ENCODE assay signal across 11 cellular contexts in genomic region chr17:57107498-57108101, GRCh38. TPM values are rescaled to one million over a fixed set of nuclear protein-coding genes. Genes with fewer than 3 reads are reported as not detected.
DNase-seq lines count a peak whose midpoint lies in the region; ATAC-seq and TF ChIP-seq lines count a peak whose summit lies in the region.
"Had no signal": no experiment of that assay in that cellular context is flagged by ENCODE, and none has a peak within 500 bp of the region (broad histone marks: within the 10 kb centered on the region; RNA-seq: fewer than 3 reads in every experiment).

No MANE protein-coding gene starts in this region.

- no peak overlapping the region for H3K18ac ChIP-seq in IMR-90 (ENCODE audit: low read depth, low read length)

- TF ChIP-seq RAD21 in IMR-90 (IDR thresholded peaks at IDR 0.05; ENCODE audit: low read length) (no peak), liver (IDR thresholded peaks at IDR 0.05) (no peak)

- no peak overlapping the region for H3K27ac ChIP-seq in IMR-90 (ENCODE audit: insufficient read depth, low read length)
- H3K27ac ChIP-seq in ascending aorta = peak overlapping the region; percentile 90 to 91
- peak overlapping the region in 1 of 2 donors; percentile 8 for H3K27ac ChIP-seq in liver (ENCODE audit: low read depth in 1 of 2, low read length in 2 of 2)
- H3K27ac ChIP-seq in ovary = no peak overlapping the region

- TF ChIP-seq POLR2A in IMR-90 (IDR thresholded peaks at IDR 0.05; ENCODE audit: low read depth, low read length) (no peak), ovary (IDR thresholded peaks at IDR 0.05) (no peak)

- peaks cover 2% of the 10 kb centered on the region; the same call in 1 of the 2 replicates for H3K4me1 ChIP-seq in IMR-90 (ENCODE audit: control insufficient read depth, insufficient read depth, low read length)
- peaks cover 21 to 52% of the 10 kb centered on the region in 2 donors for H3K4me1 ChIP-seq in ascending aorta
- H3K4me1 ChIP-seq in liver (ENCODE audit: control insufficient read depth in 4 of 4, insufficient read depth in 4 of 4, low read length in 3 of 4) = peaks cover 11 to 68% (median 62%) of the 10 kb centered on the region in 4 donors
- peaks cover 7% of the 10 kb centered on the region for H3K4me1 ChIP-seq in ovary (ENCODE audit: insufficient read depth)

- no peaks in the 10 kb centered on the region; the same call in none of the 2 replicates for H4K20me1 ChIP-seq in IMR-90 (ENCODE audit: insufficient read depth, low read length)

- no peak overlapping the region for H3K4ac ChIP-seq in IMR-90 (ENCODE audit: low read depth, low read length)

- BruUV-seq in IMR-90 (replicated peaks; lab: Mats Ljungman, UMichigan) = no TSS peak

- no peak overlapping the region for H4K5ac ChIP-seq in IMR-90 (ENCODE audit: low read depth, low read length)

- no peak overlapping the region for H2BK20ac ChIP-seq in IMR-90 (ENCODE audit: low read depth, low read length)

- no peak overlapping the region for H2AK5ac ChIP-seq in IMR-90 (ENCODE audit: low read depth, low read length)

- H3K56ac ChIP-seq in IMR-90 (ENCODE audit: extremely low read depth, insufficient read depth, low read length) = no peak overlapping the region

- in situ Hi-C loops in IMR-90 (cut with MboI; ENCODE audit: low sequenced_read_pairs) = loop anchor here (25.0 kb wide), 1 partner anchor 1005 kb away; no protein-coding TSS in a partner anchor

- H3K36me3 ChIP-seq in IMR-90 (ENCODE audit: control insufficient read depth, insufficient read depth, low read length) (peaks cover 2% of the 10 kb centered on the region), ascending aorta (peaks cover 7 to 31% of the 10 kb centered on the region in 2 donors), liver (ENCODE audit: control insufficient read depth in 4 of 4, insufficient read depth in 3 of 4, low read depth in 1 of 4, low read length in 3 of 4) (peaks cover 0 to 7% (median 3%) of the 10 kb centered on the region in 4 donors), ovary (no peaks in the 10 kb centered on the region)

- dilution Hi-C loops in IMR-90 (cut with HindIII; ENCODE audit: low sequenced_read_pairs, unreplicated experiment) = no loop called here

- no peak overlapping the region for H4K8ac ChIP-seq in IMR-90 (ENCODE audit: low read depth in 2 of 2, low read length in 2 of 2)

- no peak overlapping the region for H2AK9ac ChIP-seq in IMR-90 (replicated peaks; ENCODE audit: low read depth, low read length, poor library complexity)

- no peak overlapping the region for H2BK15ac ChIP-seq in IMR-90 (ENCODE audit: low read depth, low read length)

- H3K4me3 ChIP-seq in IMR-90 (ENCODE audit: insufficient read depth, low read depth, low read length) = no peak overlapping the region
- H3K4me3 ChIP-seq in ascending aorta = peak overlapping the region in 1 of 2 donors; percentile 8
- H3K4me3 ChIP-seq in liver (ENCODE audit: low read depth in 1 of 3, low read length in 3 of 3) = no peak overlapping the region
- no peak overlapping the region for H3K4me3 ChIP-seq in ovary

- no peak overlapping the region for H3K14ac ChIP-seq in IMR-90 (replicated peaks; ENCODE audit: low read depth, low read length)

- H2BK5ac ChIP-seq in IMR-90 (ENCODE audit: low read depth, low read length, poor library complexity, severe bottlenecking) = no peak overlapping the region

- H2BK120ac ChIP-seq in IMR-90 (ENCODE audit: low read depth, low read length) = no peak overlapping the region

- H3K9me3 ChIP-seq in IMR-90 (ENCODE audit: control insufficient read depth, insufficient read depth, low read length) = no peaks in the 10 kb centered on the region
- H3K9me3 ChIP-seq in ascending aorta = no peaks in the 10 kb centered on the region
- H3K9me3 ChIP-seq in liver (ENCODE audit: control insufficient read depth in 4 of 4, low read length in 3 of 4) = no peaks in the 10 kb centered on the region
- no peaks in the 10 kb centered on the region for H3K9me3 ChIP-seq in ovary

- CTCF ChIA-PET in IMR-90 (lab: Yijun Ruan, JAX) = no interaction called here

- WGBS in IMR-90 (ENCODE audit: extremely low coverage in 2 of 2, insufficient read length in 1 of 2), 2 experiments = no CpG with 5 or more reads among the region's 12 CpGs
- WGBS in liver = 47% methylated on average over 12 of the region's 12 CpGs
- WGBS in ovary, 3 donors = 88 to 92% (median 89%) methylated on average over 12 of the region's 12 CpGs

- POLR2A ChIA-PET in IMR-90 (lab: Charles Lee; ENCODE audit: unreplicated experiment) = interaction anchor here (0.6 kb wide), 1 partner anchor 983 kb away, joined by 3 read pairs; no protein-coding TSS in a partner anchor

- H3K23ac ChIP-seq in IMR-90 (ENCODE audit: low read depth, low read length) = no peak overlapping the region

- peak; percentile 15 for DNase-seq in COLO668 (lab: John Stamatoyannopoulos, UW; ENCODE audit: unreplicated experiment)
- peak; percentile 42 for DNase-seq in IMR-90
- no peak for DNase-seq in ascending aorta (ENCODE audit: low spot score in 2 of 2)
- DNase-seq in activated naive CD4-positive, alpha-beta T cell treated with anti-CD3 and anti-CD28 coated beads, Interleukin-2, amount 50 U/mL, for 16 hours = no peak
- no peak for DNase-seq in activated CD8-positive, alpha-beta memory T cell treated with anti-CD3 and anti-CD28 coated beads, Interleukin-2, amount 50 U/mL, for 4 hours
- no peak for DNase-seq in ovary
- DNase-seq: activated CD4-positive, alpha-beta T cell treated with anti-CD3 and anti-CD28 coated beads for 1 hour; CD8-positive, alpha-beta T cell; NCI-H2171 treated with DMSO at 0.1 percent for 48 hours had no signal

- TF ChIP-seq CTCF in IMR-90 (conservative IDR thresholded peaks at IDR 0.05; ENCODE audit: low read depth, low read length) = no peak
- TF ChIP-seq CTCF in ascending aorta (IDR thresholded peaks at IDR 0.05) = no peak
- TF ChIP-seq CTCF in liver (IDR thresholded peaks at IDR 0.05; ENCODE audit: low read depth, low read length, missing input control) = no peak
- TF ChIP-seq CTCF in ovary (IDR thresholded peaks at IDR 0.05) = no peak

- H3K9ac ChIP-seq in IMR-90 (ENCODE audit: low read depth, low read length) = no peak overlapping the region
- H3K9ac ChIP-seq in liver (ENCODE audit: low read depth in 1 of 2, low read length in 2 of 2) = no peak overlapping the region

- H3K9me1 ChIP-seq in IMR-90 (ENCODE audit: insufficient read depth, low read length) = 0 out of 2 replicates have a peak, but pooled peaks cover 2% of the 10 kb centered on the region

- 0 out of 2 replicates have a peak, but pooled peaks have one; percentile 19 for ATAC-seq in IMR-90 (ENCODE audit: low read depth)
- ATAC-seq in GM19395 (IDR thresholded peaks at IDR 0.05; ENCODE audit: unreplicated experiment) = no peak
- ATAC-seq: CD8-positive, alpha-beta T cell had no signal

- TF ChIP-seq EP300 in ovary (IDR thresholded peaks at IDR 0.05) = no peak

- H3K79me1 ChIP-seq in IMR-90 (ENCODE audit: low read depth in 1 of 2, low read length in 2 of 2) = no peaks in the 10 kb centered on the region; a peak in 1 of 4 replicates

- no peak overlapping the region for H4K91ac ChIP-seq in IMR-90 (ENCODE audit: insufficient read depth, low read depth, low read length)

- H3K27me3 ChIP-seq in IMR-90 (ENCODE audit: control insufficient read depth, insufficient read depth, low read length) (no peaks in the 10 kb centered on the region), ascending aorta (no peaks in the 10 kb centered on the region), liver (ENCODE audit: control insufficient read depth in 4 of 4, insufficient read depth in 4 of 4, low read length in 3 of 4) (no peaks in the 10 kb centered on the region), ovary (no peaks in the 10 kb centered on the region)

- no peak overlapping the region for H3K4me2 ChIP-seq in IMR-90 (ENCODE audit: low read depth, low read length)

- H2AFZ ChIP-seq in IMR-90 (replicated peaks; ENCODE audit: low read length, poor library complexity) = no peak overlapping the region

- intact Hi-C loops in IMR-90 (cut with micrococcal nuclease) (no loop called here), ascending aorta (cut with DNase I) (loop anchor here (2.0 to 10.0 kb wide), 4 partner anchors 15 to 1843 kb away; partner anchors contain the start of genes HLF and SRSF1), ovary (cut with DNase I) (no loop called here)

TF ChIP-seq in IMR-90, 13 proteins besides CTCF, POLR2A, EP300 and RAD21:
- no peak for TF ChIP-seq SMC3 (IDR thresholded peaks at IDR 0.05; ENCODE audit: low read depth, low read length)

TF ChIP-seq in liver, 16 proteins besides CTCF, POLR2A, EP300 and RAD21 (continues in another document):
- peak; percentile 36 to 74 for TF ChIP-seq RXRA (IDR thresholded peaks at IDR 0.05)
- no peak for TF ChIP-seq NR2F2 (IDR thresholded peaks at IDR 0.05)
- no peak for TF ChIP-seq EGR1 (IDR thresholded peaks at IDR 0.05; ENCODE audit: low read depth in 2 of 2)
- no peak for TF ChIP-seq TAF1 (conservative IDR thresholded peaks at IDR 0.05)
- no peak for TF ChIP-seq YY1 (IDR thresholded peaks at IDR 0.05)
- no peak for TF ChIP-seq HNF4G (IDR thresholded peaks at IDR 0.05)
- TF ChIP-seq MAX (IDR thresholded peaks at IDR 0.05) = no peak
- TF ChIP-seq FOXA1 (IDR thresholded peaks at IDR 0.05) = no peak
- TF ChIP-seq SP1 (IDR thresholded peaks at IDR 0.05) = peak; percentile 14
- TF ChIP-seq FOXA2 (IDR thresholded peaks at IDR 0.05) = no peak
- peak in 1 of 2 donors; percentile 33 for TF ChIP-seq HNF4A (conservative IDR thresholded peaks at IDR 0.05)
- TF ChIP-seq GABPA (IDR thresholded peaks at IDR 0.05 in 1 of 2, conservative IDR thresholded peaks at IDR 0.05 in 1 of 2) = no peak

RNA-seq across cellular contexts. Expression of gene AKAP1, which starts 22.6 kb away (rescaled TPM):
- 10.2 and 11.7 TPM in 2 replicates for total RNA-seq in IMR-90 (2012; rRNA removed)
- polyA plus RNA-seq in IMR-90 (2012; rRNA removed) = 16.4 and 17.4 TPM in 2 replicates
- polyA plus RNA-seq in IMR-90 (2012; cell fraction: cytosol; rRNA removed) = 15.2 and 24.2 TPM in 2 replicates
- polyA plus RNA-seq in IMR-90 (2012; cell fraction: nucleus; rRNA removed; ENCODE audit: low replicate concordance) = 36.7 and 40.2 TPM in 2 replicates
- total RNA-seq in ascending aorta = 127 TPM
- total RNA-seq in liver = 10 to 100 TPM; 36.4 to 58.5 TPM
- polyA plus RNA-seq in liver = 10 to 100 TPM; 31.3 to 43.1 TPM
- 10 to 100 TPM; 20.0 to 45.2 (median 34.1) TPM for total RNA-seq in ovary
- 10 to 100 TPM; 21.5 to 30.4 TPM for polyA plus RNA-seq in ovary

Comparison
In these comparisons a context has a peak if more than half of its experiments do, and no peak if none do; other contexts are left out.
1. DNase-seq: peak in COLO668 (single experiment) and IMR-90 (single experiment); none in ascending aorta (0 of 2), activated naive CD4-positive, alpha-beta T cell treated with anti-CD3 and anti-CD28 coated beads, Interleukin-2, amount 50 U/mL, for 16 hours (single experiment), activated CD8-positive, alpha-beta memory T cell treated with anti-CD3 and anti-CD28 coated beads, Interleukin-2, amount 50 U/mL, for 4 hours (single experiment) and ovary (0 of 5).
2. H3K27ac ChIP-seq: peak in ascending aorta (2 of 2); none in IMR-90 (single experiment) and ovary (0 of 2).